12 cellular contexts compared by ENCODE assay signal in the genomic region with DNA sequence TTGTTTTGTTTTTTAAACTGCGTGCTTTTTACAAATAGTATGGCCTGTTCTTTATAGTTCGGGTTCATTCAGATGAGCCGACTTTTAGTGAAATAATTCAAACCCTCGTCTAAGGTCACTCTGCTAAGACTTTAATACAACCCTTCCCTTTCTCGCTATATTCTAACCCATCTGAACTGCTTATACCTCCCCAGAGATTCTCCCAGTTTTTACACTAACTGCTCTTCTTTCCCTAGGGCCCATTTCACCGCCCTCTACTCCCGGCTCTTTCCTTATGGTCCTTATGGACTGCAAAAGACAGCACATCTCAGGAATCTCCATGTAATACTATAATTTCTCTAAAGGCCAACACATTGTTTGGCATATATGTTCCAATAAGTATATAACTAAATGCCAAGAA. TPM values are rescaled to one million over a fixed set of nuclear protein-coding genes. Genes with fewer than 3 reads are reported as not detected.
DNase-seq lines count a peak whose midpoint lies in the region; ATAC-seq and TF ChIP-seq lines count a peak whose summit lies in the region.
"Had no signal": no experiment of that assay in that cellular context is flagged by ENCODE, and none has a peak within 500 bp of the region (broad histone marks: within the 10 kb centered on the region; RNA-seq: fewer than 3 reads in every experiment).

No MANE protein-coding gene starts in this region.

- peak overlapping the region; percentile 100 for H3K27ac ChIP-seq in CD4-positive, alpha-beta memory T cell (ENCODE audit: low read depth, low read length)
- no peak overlapping the region for H3K27ac ChIP-seq in MM.1S (ENCODE audit: low read length)
- peak overlapping the region in 1 of 2 donors; percentile 99 for H3K27ac ChIP-seq in coronary artery
- peak overlapping the region; percentile 100 for H3K27ac ChIP-seq in neural cell (ENCODE audit: low read length)

- H3K27me3 ChIP-seq in CD4-positive, alpha-beta memory T cell (ENCODE audit: insufficient read depth, low read length) = no peaks in the 10 kb centered on the region
- H3K27me3 ChIP-seq in MM.1S (replicated peaks; ENCODE audit: insufficient read depth, low read length) (no peaks in the 10 kb centered on the region), neural cell (ENCODE audit: insufficient read depth, low read depth, low read length) (no peaks in the 10 kb centered on the region)
- H3K27me3 ChIP-seq: upper lobe of right lung had no signal

- peak overlapping the region; percentile 21 to 95 (median 88) for H3K4me3 Mint-ChIP-seq in CD4-positive, alpha-beta memory T cell

- no peaks in the 10 kb centered on the region for H3K36me3 ChIP-seq in CD4-positive, alpha-beta memory T cell (ENCODE audit: insufficient read depth, low read length)
- H3K36me3 ChIP-seq in MM.1S (replicated peaks; ENCODE audit: insufficient read depth, low read length) = no peaks in the 10 kb centered on the region
- peaks cover 7% of the 10 kb centered on the region for H3K36me3 ChIP-seq in neural cell (ENCODE audit: insufficient read depth, low read length)

- POLR2A ChIA-PET in CD4-positive, alpha-beta memory T cell (lab: Charles Lee; ENCODE audit: partially characterized antibody) = interaction anchor here (0.8 to 3.2 kb wide), 3 partner anchors 9 to 49 kb away, joined by 4 to 62 read pairs (median 5); a partner anchor contains a TSS

- H3K9ac ChIP-seq in MM.1S (ENCODE audit: low read length) = no peak overlapping the region
- peak overlapping the region; percentile 100 for H3K9ac ChIP-seq in neural cell (ENCODE audit: low read length)

- CTCF ChIA-PET in CD4-positive, alpha-beta memory T cell (lab: Charles Lee; ENCODE audit: partially characterized antibody) = interaction anchor here (1.2 to 3.6 kb wide), 2 partner anchors 107 to 150 kb away, joined by 3 to 30 read pairs; no protein-coding TSS in a partner anchor

- intact Hi-C loops in CD4-positive, alpha-beta memory T cell (cut with micrococcal nuclease) = loop anchor here (2.0 to 5.0 kb wide), 2 partner anchors 49 to 529 kb away; a partner anchor contains a TSS

- TF ChIP-seq EP300 in neural cell (conservative IDR thresholded peaks at IDR 0.05; ENCODE audit: poor library complexity, severe bottlenecking) = no peak

- peaks cover 32 to 65% (median 45%) of the 10 kb centered on the region in 4 donors for H3K4me1 Mint-ChIP-seq in CD4-positive, alpha-beta memory T cell

- H3K9me3 ChIP-seq in CD4-positive, alpha-beta memory T cell (ENCODE audit: control insufficient read depth in 1 of 2, low read length in 2 of 2) = no peaks in the 10 kb centered on the region
- H3K9me3 ChIP-seq in MM.1S (replicated peaks; ENCODE audit: insufficient read depth, low read length) (no peaks in the 10 kb centered on the region), neural cell (ENCODE audit: low read length) (no peaks in the 10 kb centered on the region)
- H3K9me3 ChIP-seq: upper lobe of right lung had no signal

- TF ChIP-seq RAD21 in neural cell (conservative IDR thresholded peaks at IDR 0.05) = no peak

- no peak for DNase-seq in CD4-positive, alpha-beta memory T cell
- DNase-seq in MM.1S (no peak), coronary artery (ENCODE audit: low spot score) (no peak), NCI-H1694 treated with DMSO at 0.1 percent for 48 hours (lab: John Stamatoyannopoulos, UW) (no peak), NCI-H1092 treated with DMSO at 0.1 percent for 48 hours (lab: John Stamatoyannopoulos, UW) (no peak)
- DNase-seq: cerebellar nuclear complex; GF-D8; stimulated activated CD4-positive, alpha-beta T cell treated with anti-CD3 and anti-CD28 coated beads, Interleukin-15, amount 100 ng/mL, for 24 hours; upper lobe of right lung had no signal

- no peaks in the 10 kb centered on the region for H3K9me3 Mint-ChIP-seq in CD4-positive, alpha-beta memory T cell

- H3K27me3 Mint-ChIP-seq in CD4-positive, alpha-beta memory T cell = no peaks in the 10 kb centered on the region

- no peak overlapping the region for H3K4me3 ChIP-seq in CD4-positive, alpha-beta memory T cell (ENCODE audit: low read length in 2 of 2)
- 0 out of 2 replicates have a peak overlapping the region, but pooled peaks have one; percentile 93 for H3K4me3 ChIP-seq in MM.1S (ENCODE audit: low read length)
- H3K4me3 ChIP-seq in coronary artery = peak overlapping the region; percentile 85
- peak overlapping the region; percentile 93 for H3K4me3 ChIP-seq in neural cell (ENCODE audit: low read length)

- H4K20me1 ChIP-seq in MM.1S (ENCODE audit: insufficient read depth, low read length) (peaks cover 7% of the 10 kb centered on the region; the same call in 1 of the 2 replicates), neural cell (ENCODE audit: insufficient read depth) (no peaks in the 10 kb centered on the region)

- H3F3A ChIP-seq in MM.1S (ENCODE audit: insufficient read depth, low read length) = peaks cover 14% of the 10 kb centered on the region
- peaks cover 11% of the 10 kb centered on the region for H3F3A ChIP-seq in neural cell (ENCODE audit: insufficient read depth, low read length, poor library complexity, severe bottlenecking)

- peaks cover 48% of the 10 kb centered on the region for H3K4me1 ChIP-seq in CD4-positive, alpha-beta memory T cell (ENCODE audit: insufficient read depth, low read length)
- H3K4me1 ChIP-seq in MM.1S (ENCODE audit: low read length) = no peaks in the 10 kb centered on the region

- H3K79me2 ChIP-seq in MM.1S (ENCODE audit: low read length) (peaks cover 61% of the 10 kb centered on the region), neural cell (replicated peaks; ENCODE audit: insufficient read depth, low read length) (peaks cover 59% of the 10 kb centered on the region)

- ATAC-seq in HG03439 (IDR thresholded peaks at IDR 0.05; ENCODE audit: unreplicated experiment) (no peak), GM21737 (IDR thresholded peaks at IDR 0.05; ENCODE audit: unreplicated experiment) (no peak)
- ATAC-seq: upper lobe of right lung had no signal

- TF ChIP-seq CTCF in MM.1S (IDR thresholded peaks at IDR 0.05; ENCODE audit: low read length) (no peak), coronary artery (IDR thresholded peaks at IDR 0.05) (no peak), neural cell (IDR thresholded peaks at IDR 0.05; ENCODE audit: poor library complexity, severe bottlenecking) (no peak)

- no peaks in the 10 kb centered on the region for H3K9me2 ChIP-seq in MM.1S (replicated peaks; ENCODE audit: insufficient read depth, low read length)
- H3K9me2 ChIP-seq in neural cell (ENCODE audit: insufficient read depth, low read length) = no peaks in the 10 kb centered on the region

- H3K4me2 ChIP-seq in MM.1S (ENCODE audit: low read depth, low read length) (peak overlapping the region; percentile 42; the same call in 1 of the 2 replicates), neural cell (ENCODE audit: low read length) (peak overlapping the region; percentile 82)

- peaks cover 18 to 30% of the 10 kb centered on the region in 2 donors for H3K36me3 Mint-ChIP-seq in CD4-positive, alpha-beta memory T cell

- H3K27ac Mint-ChIP-seq in CD4-positive, alpha-beta memory T cell = peak overlapping the region; percentile 39 to 98 (median 95)

- H2AFZ ChIP-seq in MM.1S (ENCODE audit: low read length) (no peak overlapping the region), neural cell (ENCODE audit: low read depth, low read length) (no peak overlapping the region)

TF ChIP-seq in neural cell, 6 proteins besides CTCF, POLR2A, EP300 and RAD21:
- TF ChIP-seq, protein P1, sequence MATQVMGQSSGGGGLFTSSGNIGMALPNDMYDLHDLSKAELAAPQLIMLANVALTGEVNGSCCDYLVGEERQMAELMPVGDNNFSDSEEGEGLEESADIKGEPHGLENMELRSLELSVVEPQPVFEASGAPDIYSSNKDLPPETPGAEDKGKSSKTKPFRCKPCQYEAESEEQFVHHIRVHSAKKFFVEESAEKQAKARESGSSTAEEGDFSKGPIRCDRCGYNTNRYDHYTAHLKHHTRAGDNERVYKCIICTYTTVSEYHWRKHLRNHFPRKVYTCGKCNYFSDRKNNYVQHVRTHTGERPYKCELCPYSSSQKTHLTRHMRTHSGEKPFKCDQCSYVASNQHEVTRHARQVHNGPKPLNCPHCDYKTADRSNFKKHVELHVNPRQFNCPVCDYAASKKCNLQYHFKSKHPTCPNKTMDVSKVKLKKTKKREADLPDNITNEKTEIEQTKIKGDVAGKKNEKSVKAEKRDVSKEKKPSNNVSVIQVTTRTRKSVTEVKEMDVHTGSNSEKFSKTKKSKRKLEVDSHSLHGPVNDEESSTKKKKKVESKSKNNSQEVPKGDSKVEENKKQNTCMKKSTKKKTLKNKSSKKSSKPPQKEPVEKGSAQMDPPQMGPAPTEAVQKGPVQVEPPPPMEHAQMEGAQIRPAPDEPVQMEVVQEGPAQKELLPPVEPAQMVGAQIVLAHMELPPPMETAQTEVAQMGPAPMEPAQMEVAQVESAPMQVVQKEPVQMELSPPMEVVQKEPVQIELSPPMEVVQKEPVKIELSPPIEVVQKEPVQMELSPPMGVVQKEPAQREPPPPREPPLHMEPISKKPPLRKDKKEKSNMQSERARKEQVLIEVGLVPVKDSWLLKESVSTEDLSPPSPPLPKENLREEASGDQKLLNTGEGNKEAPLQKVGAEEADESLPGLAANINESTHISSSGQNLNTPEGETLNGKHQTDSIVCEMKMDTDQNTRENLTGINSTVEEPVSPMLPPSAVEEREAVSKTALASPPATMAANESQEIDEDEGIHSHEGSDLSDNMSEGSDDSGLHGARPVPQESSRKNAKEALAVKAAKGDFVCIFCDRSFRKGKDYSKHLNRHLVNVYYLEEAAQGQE (IDR thresholded peaks at IDR 0.05; ENCODE audit: borderline replicate concordance) = no peak
- TF ChIP-seq SMC3 (conservative IDR thresholded peaks at IDR 0.05; ENCODE audit: poor library complexity) = no peak
- TF ChIP-seq EZH2 (IDR thresholded peaks at IDR 0.05; ENCODE audit: borderline replicate concordance, insufficient read depth, low read length, poor library complexity, severe bottlenecking) = no peak
- TF ChIP-seq TAF1 (IDR thresholded peaks at IDR 0.05; ENCODE audit: low read depth) = no peak
- TF ChIP-seq MXI1 (conservative IDR thresholded peaks at IDR 0.05; ENCODE audit: poor library complexity, severe bottlenecking) = no peak
- TF ChIP-seq POLR2AphosphoS5 (IDR thresholded peaks at IDR 0.05) = no peak

RNA-seq across cellular contexts. Expression of a gene that starts 2.1 kb away (rescaled TPM):
- 10 to 100 TPM; 67.2 to 73.4 TPM for total RNA-seq in CD4-positive, alpha-beta memory T cell
- polyA plus RNA-seq in CD4-positive, alpha-beta memory T cell = 10 to 100 TPM; 82.1 to 89.3 TPM
- 35.4 and 37.6 TPM in 2 replicates for polyA plus RNA-seq in neural cell
- 38.7 and 56.1 TPM in 2 replicates for polyA minus RNA-seq in neural cell

RNA-seq across cellular contexts. Expression of a gene that starts 26.5 kb away (rescaled TPM):
- 10 to 100 TPM; 19.2 to 24.5 TPM for total RNA-seq in CD4-positive, alpha-beta memory T cell
- 1 to 10 TPM; 3.3 to 3.9 TPM for polyA plus RNA-seq in CD4-positive, alpha-beta memory T cell
- 25.2 and 27.3 TPM in 2 replicates for polyA plus RNA-seq in neural cell
- polyA minus RNA-seq in neural cell = 53.3 and 59.3 TPM in 2 replicates

RNA-seq across cellular contexts. Expression of a gene that starts 26.6 kb away (rescaled TPM):
- 1 to 10 TPM; 4.0 to 4.1 TPM for total RNA-seq in CD4-positive, alpha-beta memory T cell
- polyA plus RNA-seq in CD4-positive, alpha-beta memory T cell = 1 to 10 TPM; 1.4 to 3.3 TPM
- polyA plus RNA-seq in neural cell = 8.0 and 8.1 TPM in 2 replicates
- polyA minus RNA-seq in neural cell = 14.4 and 14.8 TPM in 2 replicates

Comparison
In these comparisons a context has a peak if more than half of its experiments do, and no peak if none do; other contexts are left out.
1. H3K4me3 ChIP-seq: peak in MM.1S (single experiment), coronary artery (single experiment) and neural cell (single experiment); none in CD4-positive, alpha-beta memory T cell (0 of 2).